ENCODE assay signal across 30 cellular contexts in the genomic region with DNA sequence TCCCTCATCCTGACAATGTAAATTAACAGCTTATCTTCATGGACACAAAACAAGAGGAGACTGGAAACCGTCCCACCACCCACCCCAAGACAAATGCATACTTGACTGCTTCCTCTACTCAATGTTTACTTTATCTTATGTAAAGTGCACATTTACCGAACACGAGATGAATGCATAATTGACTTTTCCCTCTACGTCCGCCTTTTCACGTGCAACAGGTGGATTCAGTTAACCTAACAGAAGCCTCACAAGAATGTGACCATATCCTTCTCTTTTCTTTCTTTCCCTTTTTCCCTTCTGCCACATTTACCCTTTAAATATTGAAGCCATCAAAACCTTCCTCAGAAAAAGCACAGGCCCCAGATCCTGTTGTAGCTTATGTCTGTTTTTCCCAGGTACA.
"Had no signal": no experiment of that assay in that cellular context is flagged by ENCODE, and none has a peak within 500 bp of the region (broad histone marks: within the 10 kb centered on the region; RNA-seq: fewer than 3 reads in every experiment).

No MANE protein-coding gene starts in this region.

- ATAC-seq: activated CD8-positive, alpha-beta T cell treated with anti-CD3 and anti-CD28 coated beads for 36 hours; activated T-cell treated with anti-CD3 and anti-CD28 coated beads, Interleukin-2, amount 50 U/mL, for 72 hours; activated T-helper 17 cell treated with anti-CD3 and anti-CD28 coated beads, Interleukin-2, amount 50 U/mL, for 72 hours; Panc1 had no signal

- H3K4me3 Mint-ChIP-seq: activated CD4-positive, alpha-beta T cell treated with anti-CD3 and anti-CD28 coated beads, Interleukin-2, amount 10 ng/mL, durations not matched to agents 24 days and 14 days; activated CD8-positive, alpha-beta T cell treated with anti-CD3 and anti-CD28 coated beads for 36 hours; activated naive CD4-positive, alpha-beta T cell treated with anti-CD3 and anti-CD28 coated beads, Interleukin-2, amount 50 U/mL, for 24 hours; activated naive CD8-positive, alpha-beta T cell treated with anti-CD3 and anti-CD28 coated beads, Interleukin-2, amount 10 ng/mL, durations not matched to agents 7 days and 5 days; activated T-cell treated with anti-CD3 and anti-CD28 coated beads, Interleukin-2, amount 50 U/mL, for 72 hours; activated T-helper 17 cell treated with anti-CD3 and anti-CD28 coated beads, Interleukin-2, amount 50 U/mL, for 72 hours; central memory CD8-positive, alpha-beta T cell; T-helper 1 cell treated with Interleukin-12 subunit alpha and Interleukin-12 subunit beta and Interleukin-4 antibody, amounts not matched to agents 30 μg/mL and 1 μg/mL, for 36 hours; T-helper 2 cell treated with Interferon-gamma antibody and Interleukin-4, amounts not matched to agents 5 μg/mL and 100 μg/mL, for 36 hours had no signal

- H3K4me1 ChIP-seq: ascending aorta, SJSA1 had no signal

- H3K36me3 ChIP-seq: ascending aorta, cardiac muscle cell, SJSA1 had no signal

- H3K9me2 ChIP-seq: SK-N-SH had no signal

- H3K4me2 ChIP-seq: KMS-11, SK-N-SH had no signal

- DNase-seq: activated CD4-positive, alpha-beta T cell treated with anti-CD3 and anti-CD28 coated beads, Interleukin-2, amount 10 ng/mL, durations not matched to agents 24 days and 14 days; activated CD4-positive, alpha-beta T cell treated with anti-CD3 and anti-CD28 coated beads, Interleukin-2, amount 50 U/mL, for 4 hours; activated CD8-positive, alpha-beta T cell treated with anti-CD3 and anti-CD28 coated beads for 36 hours; activated gamma-delta T cell; activated naive CD4-positive, alpha-beta T cell treated with Interleukin-2 at 50 U/mL for 16 hours; activated naive CD8-positive, alpha-beta T cell treated with anti-CD3 and anti-CD28 coated beads, Interleukin-2, amount 10 ng/mL, durations not matched to agents 7 days and 5 days; activated T-cell treated with anti-CD3 and anti-CD28 coated beads, Interleukin-2, amount 50 U/mL, for 1 hour; activated T-cell treated with anti-CD3 and anti-CD28 coated beads, Interleukin-2, amount 50 U/mL, for 72 hours; amygdala; MM.1S; MV-4-11; NCI-H1436 treated with DMSO at 0.1 percent for 48 hours; NCI-H1694 treated with DMSO at 0.1 percent for 48 hours; NCI-H2081; NCI-H2171 treated with DMSO at 0.1 percent for 48 hours; NCI-H2227 treated with DMSO at 0.1 percent for 48 hours; NCI-H524 treated with DMSO at 0.1 percent for 48 hours; NCI-H774; SHP77 treated with DMSO at 0.1 percent for 48 hours; SK-N-SH had no signal

- H3K27ac Mint-ChIP-seq: activated CD4-positive, alpha-beta T cell treated with anti-CD3 and anti-CD28 coated beads, Interleukin-2, amount 10 ng/mL, durations not matched to agents 24 days and 14 days; activated CD8-positive, alpha-beta T cell treated with anti-CD3 and anti-CD28 coated beads for 36 hours; activated naive CD4-positive, alpha-beta T cell treated with anti-CD3 and anti-CD28 coated beads, Interleukin-2, amount 50 U/mL, for 24 hours; activated naive CD8-positive, alpha-beta T cell treated with anti-CD3 and anti-CD28 coated beads, Interleukin-2, amount 10 ng/mL, durations not matched to agents 7 days and 5 days; activated T-cell treated with anti-CD3 and anti-CD28 coated beads, Interleukin-2, amount 50 U/mL, for 72 hours; activated T-helper 17 cell treated with anti-CD3 and anti-CD28 coated beads, Interleukin-2, amount 50 U/mL, for 72 hours; T-helper 1 cell treated with Interleukin-12 subunit alpha and Interleukin-12 subunit beta and Interleukin-4 antibody, amounts not matched to agents 30 μg/mL and 1 μg/mL, for 36 hours; T-helper 2 cell treated with Interferon-gamma antibody and Interleukin-4, amounts not matched to agents 5 μg/mL and 100 μg/mL, for 36 hours had no signal

- H3K9ac ChIP-seq: KMS-11, SK-N-SH had no signal

- H3K4me1 Mint-ChIP-seq: activated CD4-positive, alpha-beta T cell treated with anti-CD3 and anti-CD28 coated beads, Interleukin-2, amount 10 ng/mL, durations not matched to agents 24 days and 14 days; activated naive CD4-positive, alpha-beta T cell treated with anti-CD3 and anti-CD28 coated beads, Interleukin-2, amount 50 U/mL, for 24 hours; activated naive CD8-positive, alpha-beta T cell treated with anti-CD3 and anti-CD28 coated beads, Interleukin-2, amount 10 ng/mL, durations not matched to agents 7 days and 5 days; activated T-helper 17 cell treated with anti-CD3 and anti-CD28 coated beads, Interleukin-2, amount 50 U/mL, for 72 hours; central memory CD8-positive, alpha-beta T cell had no signal

- H3K27me3 ChIP-seq: ascending aorta, cardiac muscle cell, SJSA1 had no signal

- H3K4me3 ChIP-seq: ascending aorta, cardiac muscle cell, SJSA1 had no signal

- H3K27ac ChIP-seq: ascending aorta, cardiac muscle cell, KMS-11, SJSA1 had no signal

- H3K9me3 ChIP-seq: ascending aorta, SJSA1, SK-N-SH had no signal

- H3K9me3 Mint-ChIP-seq: activated CD4-positive, alpha-beta T cell treated with anti-CD3 and anti-CD28 coated beads, Interleukin-2, amount 10 ng/mL, durations not matched to agents 24 days and 14 days; activated CD8-positive, alpha-beta T cell treated with anti-CD3 and anti-CD28 coated beads for 36 hours; activated naive CD4-positive, alpha-beta T cell treated with anti-CD3 and anti-CD28 coated beads, Interleukin-2, amount 50 U/mL, for 24 hours; activated naive CD8-positive, alpha-beta T cell treated with anti-CD3 and anti-CD28 coated beads, Interleukin-2, amount 10 ng/mL, durations not matched to agents 7 days and 5 days; activated T-cell treated with anti-CD3 and anti-CD28 coated beads, Interleukin-2, amount 50 U/mL, for 72 hours; activated T-helper 17 cell treated with anti-CD3 and anti-CD28 coated beads, Interleukin-2, amount 50 U/mL, for 72 hours; central memory CD8-positive, alpha-beta T cell; T-helper 1 cell treated with Interleukin-12 subunit alpha and Interleukin-12 subunit beta and Interleukin-4 antibody, amounts not matched to agents 30 μg/mL and 1 μg/mL, for 36 hours; T-helper 2 cell treated with Interferon-gamma antibody and Interleukin-4, amounts not matched to agents 5 μg/mL and 100 μg/mL, for 36 hours had no signal

- H3K27me3 Mint-ChIP-seq: activated CD8-positive, alpha-beta T cell treated with anti-CD3 and anti-CD28 coated beads for 36 hours; activated naive CD8-positive, alpha-beta T cell treated with anti-CD3 and anti-CD28 coated beads, Interleukin-2, amount 10 ng/mL, durations not matched to agents 7 days and 5 days; central memory CD8-positive, alpha-beta T cell had no signal

- H3K36me3 Mint-ChIP-seq: activated naive CD4-positive, alpha-beta T cell treated with anti-CD3 and anti-CD28 coated beads, Interleukin-2, amount 50 U/mL, for 24 hours; activated naive CD8-positive, alpha-beta T cell treated with anti-CD3 and anti-CD28 coated beads, Interleukin-2, amount 10 ng/mL, durations not matched to agents 7 days and 5 days had no signal
